ENCODE assay signal across 33 cellular contexts in the genomic region with DNA sequence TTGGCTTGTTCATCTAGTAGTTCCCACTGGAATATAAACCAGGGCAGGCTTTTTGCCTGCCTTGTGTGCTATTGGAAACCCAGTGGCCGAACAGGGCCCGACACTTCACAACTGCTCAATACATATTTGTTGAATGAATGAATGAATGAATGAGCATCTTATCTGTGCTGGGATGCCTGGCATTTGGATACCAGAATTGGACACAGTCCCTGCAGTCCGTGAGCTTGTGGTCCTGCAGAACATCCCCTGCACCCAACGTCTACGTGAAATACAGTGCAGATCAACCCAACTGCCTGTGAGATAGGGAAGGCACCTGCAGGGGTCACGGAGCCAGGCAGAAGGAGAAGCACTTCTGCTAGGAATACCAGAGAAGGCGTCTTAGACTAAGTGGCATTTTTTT. TPM values are rescaled to one million over a fixed set of nuclear protein-coding genes. Genes with fewer than 3 reads are reported as not detected.
"Had no signal": no experiment of that assay in that cellular context is flagged by ENCODE, and none has a peak within 500 bp of the region (broad histone marks: within the 10 kb centered on the region; RNA-seq: fewer than 3 reads in every experiment).

No MANE protein-coding gene starts in this region.

- FAIRE-seq: astrocyte, bronchial epithelial cell, colon had no signal

- H3K27ac Mint-ChIP-seq: activated B cell treated with CpG ODN at 0.5 μM for 24 hours; activated CD8-positive, alpha-beta T cell treated with anti-CD3 and anti-CD28 coated beads for 36 hours; activated naive CD4-positive, alpha-beta T cell treated with anti-CD3 and anti-CD28 coated beads, Interleukin-2, amount 10 ng/mL, durations not matched to agents 7 days and 5 days; activated naive CD4-positive, alpha-beta T cell treated with anti-CD3 and anti-CD28 coated beads, Interleukin-2, amount 50 U/mL, for 72 hours; activated naive CD8-positive, alpha-beta T cell treated with anti-CD3 and anti-CD28 coated beads, Interleukin-2, amount 10 ng/mL, durations not matched to agents 7 days and 5 days; activated T-cell treated with anti-CD3 and anti-CD28 coated beads, Interleukin-2, amount 50 U/mL, for 24 hours; activated T-cell treated with anti-CD3 and anti-CD28 coated beads, Interleukin-2, amount 50 U/mL, for 72 hours; T-helper 17 cell; T-helper 2 cell treated with Interferon-gamma antibody and Interleukin-4, amounts not matched to agents 5 μg/mL and 100 μg/mL, for 36 hours had no signal

- H3K36me3 Mint-ChIP-seq: activated naive CD4-positive, alpha-beta T cell treated with anti-CD3 and anti-CD28 coated beads, Interleukin-2, amount 10 ng/mL, durations not matched to agents 7 days and 5 days; activated naive CD4-positive, alpha-beta T cell treated with anti-CD3 and anti-CD28 coated beads, Interleukin-2, amount 50 U/mL, for 72 hours; activated naive CD8-positive, alpha-beta T cell treated with anti-CD3 and anti-CD28 coated beads, Interleukin-2, amount 10 ng/mL, durations not matched to agents 7 days and 5 days had no signal

- H3K4me3 Mint-ChIP-seq: activated B cell treated with CpG ODN at 0.5 μM for 24 hours; activated CD8-positive, alpha-beta T cell treated with anti-CD3 and anti-CD28 coated beads for 36 hours; activated naive CD4-positive, alpha-beta T cell treated with anti-CD3 and anti-CD28 coated beads, Interleukin-2, amount 10 ng/mL, durations not matched to agents 7 days and 5 days; activated naive CD8-positive, alpha-beta T cell treated with anti-CD3 and anti-CD28 coated beads, Interleukin-2, amount 10 ng/mL, durations not matched to agents 7 days and 5 days; activated T-cell treated with anti-CD3 and anti-CD28 coated beads, Interleukin-2, amount 50 U/mL, for 24 hours; activated T-cell treated with anti-CD3 and anti-CD28 coated beads, Interleukin-2, amount 50 U/mL, for 72 hours; T-helper 17 cell; T-helper 2 cell treated with Interferon-gamma antibody and Interleukin-4, amounts not matched to agents 5 μg/mL and 100 μg/mL, for 36 hours had no signal

- ATAC-seq: activated CD4-positive, CD25-positive, alpha-beta regulatory T cell treated with anti-CD3 and anti-CD28 coated beads, Interleukin-2, amount 50 U/mL, for 24 hours; activated CD8-positive, alpha-beta T cell treated with anti-CD3 and anti-CD28 coated beads for 36 hours; activated naive CD4-positive, alpha-beta T cell treated with anti-CD3 and anti-CD28 coated beads, Interleukin-2, amount 50 U/mL, for 72 hours; activated T-cell treated with anti-CD3 and anti-CD28 coated beads, Interleukin-2, amount 50 U/mL, for 72 hours; gastroesophageal sphincter; T-helper 17 cell had no signal

- H3K27ac ChIP-seq: brain microvascular endothelial cell, epithelial cell of prostate, gastroesophageal sphincter, WERI-Rb-1 had no signal

- H3K36me3 ChIP-seq: brain microvascular endothelial cell, esophagus squamous epithelium, gastroesophageal sphincter, heart right ventricle, WERI-Rb-1 had no signal

- H3K4me1 Mint-ChIP-seq: activated B cell treated with CpG ODN at 0.5 μM for 24 hours; activated naive CD4-positive, alpha-beta T cell treated with anti-CD3 and anti-CD28 coated beads, Interleukin-2, amount 10 ng/mL, durations not matched to agents 7 days and 5 days had no signal

- H3K4me3 ChIP-seq: esophagus squamous epithelium, gastroesophageal sphincter, heart right ventricle had no signal

- H3K9me3 ChIP-seq: esophagus squamous epithelium, gastroesophageal sphincter, heart right ventricle had no signal

- DNase-seq: activated B cell treated with CpG ODN at 0.5 μM for 24 hours; activated CD4-positive, alpha-beta T cell treated with anti-CD3 and anti-CD28 coated beads for 48 hours; activated CD4-positive, alpha-beta T cell treated with anti-CD3 and anti-CD28 coated beads, Interleukin-2, amount 50 U/mL, for 1 hour; activated CD4-positive, alpha-beta T cell treated with anti-CD3 and anti-CD28 coated beads, Interleukin-2, amount 50 U/mL, for 48 hours; activated CD8-positive, alpha-beta memory T cell treated with anti-CD3 and anti-CD28 coated beads, Interleukin-2, amount 50 U/mL, for 48 hours; activated CD8-positive, alpha-beta T cell treated with anti-CD3 and anti-CD28 coated beads for 36 hours; activated gamma-delta T cell; activated naive CD4-positive, alpha-beta T cell; activated naive CD4-positive, alpha-beta T cell treated with anti-CD3 and anti-CD28 coated beads, Interleukin-2, amount 10 ng/mL, durations not matched to agents 7 days and 5 days; activated naive CD8-positive, alpha-beta T cell treated with anti-CD3 and anti-CD28 coated beads, Interleukin-2, amount 10 ng/mL, durations not matched to agents 7 days and 5 days; activated T-cell treated with anti-CD3 and anti-CD28 coated beads for 4 hours; activated T-cell treated with anti-CD3 and anti-CD28 coated beads, Interleukin-2, amount 50 U/mL, for 24 hours; activated T-cell treated with anti-CD3 and anti-CD28 coated beads, Interleukin-2, amount 50 U/mL, for 72 hours; amniotic stem cell; anterior cingulate cortex; brain microvascular endothelial cell; caudate nucleus; effector memory CD4-positive, alpha-beta T cell; esophagus squamous epithelium; foreskin melanocyte; T-helper 1 cell; T-helper 17 cell; T1000; WERI-Rb-1 had no signal

- H3K9me3 Mint-ChIP-seq: activated B cell treated with CpG ODN at 0.5 μM for 24 hours; activated CD8-positive, alpha-beta T cell treated with anti-CD3 and anti-CD28 coated beads for 36 hours; activated naive CD4-positive, alpha-beta T cell treated with anti-CD3 and anti-CD28 coated beads, Interleukin-2, amount 10 ng/mL, durations not matched to agents 7 days and 5 days; activated naive CD4-positive, alpha-beta T cell treated with anti-CD3 and anti-CD28 coated beads, Interleukin-2, amount 50 U/mL, for 72 hours; activated naive CD8-positive, alpha-beta T cell treated with anti-CD3 and anti-CD28 coated beads, Interleukin-2, amount 10 ng/mL, durations not matched to agents 7 days and 5 days; activated T-cell treated with anti-CD3 and anti-CD28 coated beads, Interleukin-2, amount 50 U/mL, for 24 hours; activated T-cell treated with anti-CD3 and anti-CD28 coated beads, Interleukin-2, amount 50 U/mL, for 72 hours; T-helper 2 cell treated with Interferon-gamma antibody and Interleukin-4, amounts not matched to agents 5 μg/mL and 100 μg/mL, for 36 hours had no signal

- H3K27me3 ChIP-seq: brain microvascular endothelial cell, esophagus squamous epithelium, gastroesophageal sphincter, heart right ventricle had no signal

- H3K27me3 Mint-ChIP-seq: activated CD8-positive, alpha-beta T cell treated with anti-CD3 and anti-CD28 coated beads for 36 hours had no signal

RNA-seq across cellular contexts. Expression of gene COL15A1, which starts 30.0 kb away (rescaled TPM):
- total RNA-seq: T-helper 17 cell had no signal
